Comparison of ENCODE assay signal across 30 cellular contexts in the genomic region with DNA sequence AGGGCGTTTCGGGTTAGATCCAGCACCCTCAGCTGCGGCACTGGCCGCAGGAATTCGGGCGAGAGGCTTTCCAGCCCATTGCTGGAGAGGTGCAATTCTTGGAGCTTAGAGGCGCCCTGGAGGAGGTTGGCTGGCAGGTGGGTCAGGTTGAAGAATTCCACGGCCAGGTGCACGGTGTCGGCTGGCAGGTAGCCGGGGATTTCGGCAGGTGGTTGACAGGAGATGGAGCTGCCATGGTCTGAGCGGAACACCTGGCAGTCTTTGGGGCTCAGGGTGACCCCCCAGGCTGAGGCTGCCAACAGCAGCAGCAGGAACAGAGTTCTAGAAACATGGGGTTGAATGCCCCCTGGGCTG. TPM values are rescaled to one million over a fixed set of nuclear protein-coding genes. Genes with fewer than 3 reads are reported as not detected.
DNase-seq lines count a peak whose midpoint lies in the region; FAIRE-seq and TF ChIP-seq lines count a peak whose summit lies in the region.
"Had no signal": no experiment of that assay in that cellular context is flagged by ENCODE, and none has a peak within 500 bp of the region (broad histone marks: within the 10 kb centered on the region; RNA-seq: fewer than 3 reads in every experiment).

No MANE protein-coding gene starts in this region.

- H3K23me2 ChIP-seq in H1 (ENCODE audit: low read depth, low read length), result peaks cover 4% of the 10 kb centered on the region; the same call in 1 of the 2 replicates

- no peak overlapping the region for H3K27ac ChIP-seq in H1 (ENCODE audit: low read depth, low read length)
- H3K27ac ChIP-seq in spleen, result peak overlapping the region in 6 of 8 donors; percentile 80 to 95 (median 88)
- H3K27ac ChIP-seq: 22Rv1, thoracic aorta had no signal

- H3K4me3 Mint-ChIP-seq in activated CD4-positive, alpha-beta T cell treated with anti-CD3 and anti-CD28 coated beads, Interleukin-2, amount 10 ng/mL, durations not matched to agents 7 days and 5 days, result no peak overlapping the region
- H3K4me3 Mint-ChIP-seq: activated naive CD8-positive, alpha-beta T cell treated with anti-CD3 and anti-CD28 coated beads, Interleukin-2, amount 10 ng/mL, durations not matched to agents 7 days and 5 days; CD4-positive, CD25-positive, alpha-beta regulatory T cell; neural crest cell; T-helper 2 cell treated with Interferon-gamma antibody and Interleukin-4, amounts not matched to agents 5 μg/mL and 100 μg/mL, for 36 hours had no signal

- H2BK5ac ChIP-seq in H1 (ENCODE audit: low read depth, low read length), result no peak overlapping the region

- peaks cover 2% of the 10 kb centered on the region for H3K36me3 Mint-ChIP-seq in activated CD4-positive, alpha-beta T cell treated with anti-CD3 and anti-CD28 coated beads, Interleukin-2, amount 10 ng/mL, durations not matched to agents 7 days and 5 days (ENCODE audit: low read depth)
- H3K36me3 Mint-ChIP-seq: CD4-positive, CD25-positive, alpha-beta regulatory T cell had no signal

- H3K36me3 ChIP-seq in H1 (ENCODE audit: control insufficient read depth in 2 of 4, insufficient read depth in 4 of 4, low read length in 3 of 4) (peaks cover 0 to 3% (median 0%) of the 10 kb centered on the region in 4 experiments; a peak in 1 of 8 replicates), spleen (peaks cover 0 to 12% (median 0%) of the 10 kb centered on the region in 6 donors)
- H3K36me3 ChIP-seq: esophagus squamous epithelium, thoracic aorta had no signal

- no peak overlapping the region for H2AK5ac ChIP-seq in H1 (ENCODE audit: low read depth, low read length)

- peaks cover 5% of the 10 kb centered on the region for H3K4me1 Mint-ChIP-seq in activated CD4-positive, alpha-beta T cell treated with anti-CD3 and anti-CD28 coated beads, Interleukin-2, amount 10 ng/mL, durations not matched to agents 7 days and 5 days

- no peak overlapping the region for H4K5ac ChIP-seq in H1 (ENCODE audit: insufficient read length, low read depth, low read length)

- no peak overlapping the region for H3K14ac ChIP-seq in H1 (ENCODE audit: insufficient read length)

- H3K27me3 ChIP-seq in H1 (replicated peaks in 1 of 4; ENCODE audit: control insufficient read depth in 3 of 4, extremely low read depth in 1 of 4, insufficient read depth in 3 of 4, low read length in 3 of 4) (peaks cover 0 to 19% (median 14%) of the 10 kb centered on the region in 4 experiments; a peak in 4 of 7 replicates), spleen (replicated peaks in 1 of 7) (peaks cover 0 to 71% (median 7%) of the 10 kb centered on the region in 7 donors)

- H3K4me1 ChIP-seq in H1 (replicated peaks in 1 of 4; ENCODE audit: control insufficient read depth in 3 of 4, insufficient read depth in 4 of 4, low read length in 3 of 4) (peaks cover 0 to 13% (median 5%) of the 10 kb centered on the region in 4 experiments; a peak in 5 of 7 replicates), spleen (peaks cover 7 to 93% (median 61%) of the 10 kb centered on the region in 6 donors)

- H3K23ac ChIP-seq in H1 (ENCODE audit: insufficient read length), result no peak overlapping the region

- no peak for TF ChIP-seq EP300 in H1 (IDR thresholded peaks at IDR 0.05; ENCODE audit: borderline replicate concordance in 1 of 2, low read depth in 2 of 2, low read length in 2 of 2)

- intact Hi-C loops in spleen (cut with DNase I; ENCODE audit: low total_unique reads), result no loop called here

- H3K4me3 ChIP-seq in H1 (ENCODE audit: extremely low read depth in 1 of 4, insufficient read depth in 2 of 4, low read depth in 3 of 4, low read length in 4 of 4), result no peak overlapping the region
- peak overlapping the region in 3 of 8 donors; percentile 24 to 59 (median 24) for H3K4me3 ChIP-seq in spleen
- H3K4me3 ChIP-seq: thoracic aorta had no signal

- H3K79me2 ChIP-seq in H1 (ENCODE audit: control insufficient read depth in 1 of 2, insufficient read depth in 2 of 2, low read length in 2 of 2), result no peaks in the 10 kb centered on the region

- no peak for TF ChIP-seq POLR2A in H1 (IDR thresholded peaks at IDR 0.05; ENCODE audit: control extremely low read depth in 1 of 2, low read depth in 2 of 2, low read length in 2 of 2)
- TF ChIP-seq POLR2A in spleen (IDR thresholded peaks at IDR 0.05), result no peak

- POLR2A ChIA-PET in H1 (lab: Charles Lee; ENCODE audit: partially characterized antibody), result interaction anchor here (0.6 to 1.8 kb wide), 2 partner anchors 9 to 23 kb away, joined by 3 to 5 read pairs; no protein-coding TSS in a partner anchor
- POLR2A ChIA-PET in activated CD4-positive, alpha-beta T cell treated with anti-CD3 and anti-CD28 coated beads, Interleukin-2, amount 10 ng/mL, durations not matched to agents 7 days and 5 days (lab: Charles Lee), result no interaction called here

- H3K18ac ChIP-seq in H1 (ENCODE audit: extremely low read depth, low read length), result no peak overlapping the region

- no peak overlapping the region for H2BK20ac ChIP-seq in H1 (ENCODE audit: low read length)

- H4K20me1 ChIP-seq in H1 (replicated peaks in 1 of 2; ENCODE audit: control insufficient read depth in 1 of 2, insufficient read depth in 2 of 2, low read length in 2 of 2), result peaks cover 0 to 3% of the 10 kb centered on the region in 2 experiments

- H2BK120ac ChIP-seq in H1 (replicated peaks; ENCODE audit: low read depth, low read length), result no peak overlapping the region

- no peak for TF ChIP-seq RAD21 in H1 (IDR thresholded peaks at IDR 0.05 in 1 of 2, conservative IDR thresholded peaks at IDR 0.05 in 1 of 2; ENCODE audit: low read depth in 2 of 2, low read length in 2 of 2)

- H3K9ac ChIP-seq in H1 (replicated peaks in 1 of 4; ENCODE audit: extremely low read depth in 1 of 4, low read depth in 3 of 4, low read length in 3 of 4), result no peak overlapping the region
- H3K9ac ChIP-seq: SK-N-SH had no signal

- peak overlapping the region; percentile 72; the same call in 1 of the 2 replicates for H4K8ac ChIP-seq in H1 (ENCODE audit: extremely low read depth, insufficient read depth, low read length)

- TF ChIP-seq CTCF in H1 (IDR thresholded peaks at IDR 0.05; ENCODE audit: control extremely low read depth in 1 of 3, insufficient read depth in 1 of 3, low read depth in 1 of 3, low read length in 3 of 3) (no peak), spleen (IDR thresholded peaks at IDR 0.05 in 8 of 11, conservative IDR thresholded peaks at IDR 0.05 in 3 of 11) (no peak)

- no peak overlapping the region for H2BK12ac ChIP-seq in H1 (ENCODE audit: low read depth, low read length)

- H3K27ac Mint-ChIP-seq in activated CD4-positive, alpha-beta T cell treated with anti-CD3 and anti-CD28 coated beads, Interleukin-2, amount 10 ng/mL, durations not matched to agents 7 days and 5 days, result no peak overlapping the region
- H3K27ac Mint-ChIP-seq: activated naive CD8-positive, alpha-beta T cell treated with anti-CD3 and anti-CD28 coated beads, Interleukin-2, amount 10 ng/mL, durations not matched to agents 7 days and 5 days; CD4-positive, CD25-positive, alpha-beta regulatory T cell; T-helper 2 cell treated with Interferon-gamma antibody and Interleukin-4, amounts not matched to agents 5 μg/mL and 100 μg/mL, for 36 hours had no signal

- no peak overlapping the region for H2AFZ ChIP-seq in H1 (ENCODE audit: low read length)

- DNase-seq in DMS53 (lab: John Stamatoyannopoulos, UW) (peak; percentile 64), DMS53 treated with DMSO at 0.1 percent for 48 hours (lab: John Stamatoyannopoulos, UW; ENCODE audit: unreplicated experiment) (no peak), NCI-H2171 treated with DMSO at 0.1 percent for 48 hours (lab: John Stamatoyannopoulos, UW) (peak; percentile 66), H1 (ENCODE audit: low read depth in 1 of 2, low spot score in 2 of 2) (no peak), spleen (peak; percentile 79), NCI-H1436 (lab: John Stamatoyannopoulos, UW) (no peak), NCI-H446 (lab: John Stamatoyannopoulos, UW) (no peak)
- DNase-seq in activated CD4-positive, alpha-beta T cell treated with anti-CD3 and anti-CD28 coated beads, Interleukin-2, amount 10 ng/mL, durations not matched to agents 7 days and 5 days, result no peak
- DNase-seq: activated CD4-positive, alpha-beta T cell treated with anti-CD3 and anti-CD28 coated beads for 48 hours; activated gamma-delta T cell; activated naive CD8-positive, alpha-beta T cell treated with anti-CD3 and anti-CD28 coated beads, Interleukin-2, amount 10 ng/mL, durations not matched to agents 7 days and 5 days; activated T-cell treated with anti-CD3 and anti-CD28 coated beads, Interleukin-2, amount 50 U/mL, for 1 hour; caudate nucleus; CD4-positive, CD25-positive, alpha-beta regulatory T cell; esophagus squamous epithelium; foreskin melanocyte; NCI-H2227 treated with DMSO at 0.1 percent for 48 hours; OCI-M1; SK-N-SH; stimulated activated CD4-positive, alpha-beta T cell treated with anti-CD3 and anti-CD28 coated beads, Interleukin-4, amount 100 ng/mL, for 24 hours; stimulated activated naive CD4-positive, alpha-beta T cell had no signal

- no peak overlapping the region for H3K56ac ChIP-seq in H1 (replicated peaks; ENCODE audit: insufficient read length, low read depth, low read length)

- no peak overlapping the region for H2BK15ac ChIP-seq in H1 (ENCODE audit: low read length)

- WGBS in H1 (ENCODE audit: extremely low coverage in 1 of 2, insufficient coverage in 1 of 2, insufficient read length in 1 of 2, insufficient replicate concordance in 2 of 2, low coverage in 1 of 2, low lambda C conversion rate in 2 of 2, missing lambda C conversion rate in 1 of 2), 2 experiments, result 94% methylated on average over 13 of the region's 13 CpGs; no CpG with 5 or more reads in 1 of the 2 experiments
- WGBS in spleen, 5 donors, result 80 to 92% (median 87%) methylated on average over 8 to 13 of the region's 13 CpGs

- FAIRE-seq in H1 (lab: Jason Lieb, UNC), result no peak
- FAIRE-seq: astrocyte, H54, urothelium cell line had no signal

- no peaks in the 10 kb centered on the region; a peak in 1 of 4 replicates for H3K9me3 ChIP-seq in H1 (ENCODE audit: insufficient read depth in 2 of 2, low read depth in 1 of 2, low read length in 1 of 2)
- peaks cover 0 to 12% (median 9%) of the 10 kb centered on the region in 8 donors for H3K9me3 ChIP-seq in spleen
- H3K9me3 ChIP-seq: esophagus squamous epithelium, SK-N-SH had no signal

- no peak overlapping the region for H3K4me2 ChIP-seq in H1 (ENCODE audit: insufficient read depth in 1 of 2, low read depth in 2 of 2, low read length in 2 of 2)
- H3K4me2 ChIP-seq: SK-N-SH had no signal

- H3K9me3 Mint-ChIP-seq in activated CD4-positive, alpha-beta T cell treated with anti-CD3 and anti-CD28 coated beads, Interleukin-2, amount 10 ng/mL, durations not matched to agents 7 days and 5 days, result no peaks in the 10 kb centered on the region
- H3K9me3 Mint-ChIP-seq: neural crest cell had no signal

- H3K4ac ChIP-seq in H1 (replicated peaks; ENCODE audit: insufficient read length, low read depth, low read length), result no peak overlapping the region

- H3K27me3 Mint-ChIP-seq in activated CD4-positive, alpha-beta T cell treated with anti-CD3 and anti-CD28 coated beads, Interleukin-2, amount 10 ng/mL, durations not matched to agents 7 days and 5 days, result peaks cover 7% of the 10 kb centered on the region

- CTCF ChIA-PET in H1 (lab: Charles Lee; ENCODE audit: partially characterized antibody), result interaction anchor here (0.7 to 11.6 kb wide), 17 partner anchors 9 to 138 kb away, joined by 3 to 174 read pairs (median 4); no protein-coding TSS in a partner anchor
- CTCF ChIA-PET in activated CD4-positive, alpha-beta T cell treated with anti-CD3 and anti-CD28 coated beads, Interleukin-2, amount 10 ng/mL, durations not matched to agents 7 days and 5 days (lab: Charles Lee), result interaction anchor here (1.5 to 3.6 kb wide), 2 partner anchors 14 to 16 kb away, joined by 6 to 18 read pairs; no protein-coding TSS in a partner anchor

- H4K91ac ChIP-seq in H1 (replicated peaks; ENCODE audit: insufficient read length, low read length), result no peak overlapping the region

- no peaks in the 10 kb centered on the region for H3K79me1 ChIP-seq in H1 (ENCODE audit: low read depth, low read length)

RNA-seq across cellular contexts. Expression of a gene that starts 1.3 kb away (rescaled TPM):
- total RNA-seq in H1 (2021; fragmentation: NEBNext Ultra II Directional; extraction: Animal tissue kit (Norgen Biotek cat#: 25700)), result 0.36 and 0.48 TPM in 2 replicates
- 0.64 and 0.79 TPM in 2 replicates for polyA plus RNA-seq in H1 (2011; rRNA removed)
- polyA plus RNA-seq in H1 (2011; cell fraction: cytosol; rRNA removed), result 0.48 TPM
- polyA plus RNA-seq in H1 (2011; cell fraction: nucleus; rRNA removed), result 0.34 TPM
- polyA plus RNA-seq in H1 (2012, experiment 1 of 2), result 0.28 to 1.1 TPM (median 0.51 TPM) in 4 replicates
- polyA plus RNA-seq in H1 (2012, experiment 2 of 2), result 0.50 TPM
- polyA plus RNA-seq in H1 (2013, experiment 1 of 2), result 1.3 TPM
- 1.2 TPM for polyA plus RNA-seq in H1 (2013, experiment 2 of 2)
- 0.13 and 0.22 TPM in 2 replicates for polyA minus RNA-seq in H1 (2011; rRNA and poly(A)+ RNA removed)
- not detected for polyA minus RNA-seq in H1 (2011; cell fraction: cytosol; rRNA and poly(A)+ RNA removed)
- polyA minus RNA-seq in H1 (2011; cell fraction: nucleus; rRNA and poly(A)+ RNA removed), result 0.20 TPM
- 10 to 100 TPM in 6 of 7 donors, 1 to 10 TPM in 1; 9.6 to 54.0 (median 15.8) TPM for total RNA-seq in spleen
- polyA plus RNA-seq in spleen, result 1 to 10 TPM; 1.7 to 5.6 (median 2.3) TPM
- total RNA-seq in activated CD4-positive, alpha-beta T cell treated with anti-CD3 and anti-CD28 coated beads, Interleukin-2, amount 10 ng/mL, durations not matched to agents 7 days and 5 days, result under 1 TPM in 1 of 2 experiments, not detected in 1; 0.07 TPM
- total RNA-seq: activated naive CD8-positive, alpha-beta T cell treated with anti-CD3 and anti-CD28 coated beads, Interleukin-2, amount 10 ng/mL, durations not matched to agents 7 days and 5 days; LHCN-M2 had no signal

RNA-seq across cellular contexts. Expression of a gene that starts 3.6 kb away (rescaled TPM):
- total RNA-seq in H1 (2021; fragmentation: NEBNext Ultra II Directional; extraction: Animal tissue kit (Norgen Biotek cat#: 25700)), result 1.8 and 2.0 TPM in 2 replicates
- polyA plus RNA-seq in H1 (2011; rRNA removed), result 2.5 and 2.6 TPM in 2 replicates
- 4.0 TPM for polyA plus RNA-seq in H1 (2011; cell fraction: cytosol; rRNA removed)
- polyA plus RNA-seq in H1 (2011; cell fraction: nucleus; rRNA removed), result 7.7 TPM
- polyA plus RNA-seq in H1 (2012, experiment 1 of 2), result 1.7 to 2.6 TPM (median 1.7 TPM) in 4 replicates
- polyA plus RNA-seq in H1 (2012, experiment 2 of 2), result 1.2 TPM
- polyA plus RNA-seq in H1 (2013, experiment 1 of 2), result 1.1 TPM
- polyA plus RNA-seq in H1 (2013, experiment 2 of 2), result 0.96 TPM
- polyA minus RNA-seq in H1 (2011; rRNA and poly(A)+ RNA removed), result 1.9 and 3.2 TPM in 2 replicates
- polyA minus RNA-seq in H1 (2011; cell fraction: cytosol; rRNA and poly(A)+ RNA removed), result 3.2 TPM
- polyA minus RNA-seq in H1 (2011; cell fraction: nucleus; rRNA and poly(A)+ RNA removed), result 6.3 TPM
- 10 to 100 TPM in 4 of 7 donors, 1 to 10 TPM in 3; 2.4 to 18.4 (median 15.1) TPM for total RNA-seq in spleen
- 1 to 10 TPM in 2 of 3 donors, under 1 TPM in 1; 0.82 to 2.2 (median 2.1) TPM for polyA plus RNA-seq in spleen
- not detected for total RNA-seq in activated CD4-positive, alpha-beta T cell treated with anti-CD3 and anti-CD28 coated beads, Interleukin-2, amount 10 ng/mL, durations not matched to agents 7 days and 5 days
- total RNA-seq: activated CD8-positive, alpha-beta memory T cell treated with anti-CD3 and anti-CD28 coated beads for 36 hours; astrocyte; CD4-positive, CD25-positive, alpha-beta regulatory T cell had no signal

RNA-seq across cellular contexts. Expression of a gene that starts 20.3 kb away (rescaled TPM):
- total RNA-seq in H1 (2021; fragmentation: NEBNext Ultra II Directional; extraction: Animal tissue kit (Norgen Biotek cat#: 25700)), result 0.45 and 0.54 TPM in 2 replicates
- polyA plus RNA-seq in H1 (2011; rRNA removed), result 0.35 and 0.67 TPM in 2 replicates
- polyA plus RNA-seq in H1 (2011; cell fraction: cytosol; rRNA removed), result 0.69 TPM
- 2.5 TPM for polyA plus RNA-seq in H1 (2011; cell fraction: nucleus; rRNA removed)
- polyA plus RNA-seq in H1 (2012, experiment 1 of 2), result 0.47 to 1.3 TPM (median 0.98 TPM) in 4 replicates
- 0.45 TPM for polyA plus RNA-seq in H1 (2012, experiment 2 of 2)
- 0.20 TPM for polyA plus RNA-seq in H1 (2013, experiment 1 of 2)
- polyA plus RNA-seq in H1 (2013, experiment 2 of 2), result 0.17 TPM
- polyA minus RNA-seq in H1 (2011; rRNA and poly(A)+ RNA removed), result 0.39 and 0.76 TPM in 2 replicates
- polyA minus RNA-seq in H1 (2011; cell fraction: cytosol; rRNA and poly(A)+ RNA removed), result not detected
- polyA minus RNA-seq in H1 (2011; cell fraction: nucleus; rRNA and poly(A)+ RNA removed), result 0.50 TPM
- 10 to 100 TPM in 1 of 7 donors, 1 to 10 TPM in 5, under 1 TPM in 1; 0.85 to 10.2 (median 4.5) TPM for total RNA-seq in spleen
- 1 to 10 TPM in 1 of 3 donors, under 1 TPM in 2; 0.27 to 1.2 (median 0.52) TPM for polyA plus RNA-seq in spleen
- not detected for total RNA-seq in activated CD4-positive, alpha-beta T cell treated with anti-CD3 and anti-CD28 coated beads, Interleukin-2, amount 10 ng/mL, durations not matched to agents 7 days and 5 days
- total RNA-seq: activated CD8-positive, alpha-beta memory T cell treated with anti-CD3 and anti-CD28 coated beads for 36 hours; CD4-positive, CD25-positive, alpha-beta regulatory T cell had no signal

RNA-seq across cellular contexts. Expression of a gene that starts 20.9 kb away (rescaled TPM):
- total RNA-seq in H1 (2021; fragmentation: NEBNext Ultra II Directional; extraction: Animal tissue kit (Norgen Biotek cat#: 25700)), result 54.4 and 56.7 TPM in 2 replicates
- polyA plus RNA-seq in H1 (2011; rRNA removed) (31.3 and 54.9 TPM in 2 replicates), spleen (10 to 100 TPM in 2 of 3 donors, 1 to 10 TPM in 1; 5.5 to 24.6 (median 11.2) TPM)
- 41.1 TPM for polyA plus RNA-seq in H1 (2011; cell fraction: cytosol; rRNA removed)
- polyA plus RNA-seq in H1 (2011; cell fraction: nucleus; rRNA removed), result 64.3 TPM
- 24.6 to 51.9 TPM (median 43.4 TPM) in 4 replicates for polyA plus RNA-seq in H1 (2012, experiment 1 of 2)
- polyA plus RNA-seq in H1 (2012, experiment 2 of 2), result 38.5 TPM
- polyA plus RNA-seq in H1 (2013, experiment 1 of 2), result 38.5 TPM
- 37.7 TPM for polyA plus RNA-seq in H1 (2013, experiment 2 of 2)
- 36.8 and 59.4 TPM in 2 replicates for polyA minus RNA-seq in H1 (2011; rRNA and poly(A)+ RNA removed)
- 49.0 TPM for polyA minus RNA-seq in H1 (2011; cell fraction: cytosol; rRNA and poly(A)+ RNA removed)
- polyA minus RNA-seq in H1 (2011; cell fraction: nucleus; rRNA and poly(A)+ RNA removed), result 26.7 TPM
- 10 to 100 TPM; 20.7 to 85.0 (median 55.6) TPM for total RNA-seq in spleen
- not detected for total RNA-seq in activated CD4-positive, alpha-beta T cell treated with anti-CD3 and anti-CD28 coated beads, Interleukin-2, amount 10 ng/mL, durations not matched to agents 7 days and 5 days
- total RNA-seq: activated CD8-positive, alpha-beta memory T cell treated with anti-CD3 and anti-CD28 coated beads for 36 hours; CD4-positive, CD25-positive, alpha-beta regulatory T cell had no signal
- polyA plus RNA-seq: CD4-positive, CD25-positive, alpha-beta regulatory T cell had no signal

Comparison
In these comparisons a context has a peak if more than half of its experiments do, and no peak if none do; other contexts are left out.
1. DNase-seq: peak in DMS53 (single experiment), NCI-H2171 treated with DMSO at 0.1 percent for 48 hours (single experiment) and spleen (single experiment); none in DMS53 treated with DMSO at 0.1 percent for 48 hours (single experiment), H1 (0 of 2), activated CD4-positive, alpha-beta T cell treated with anti-CD3 and anti-CD28 coated beads, Interleukin-2, amount 10 ng/mL, durations not matched to agents 7 days and 5 days (single experiment), NCI-H1436 (single experiment) and NCI-H446 (0 of 2).